8 cellular contexts compared by ENCODE assay signal in the genomic region with DNA sequence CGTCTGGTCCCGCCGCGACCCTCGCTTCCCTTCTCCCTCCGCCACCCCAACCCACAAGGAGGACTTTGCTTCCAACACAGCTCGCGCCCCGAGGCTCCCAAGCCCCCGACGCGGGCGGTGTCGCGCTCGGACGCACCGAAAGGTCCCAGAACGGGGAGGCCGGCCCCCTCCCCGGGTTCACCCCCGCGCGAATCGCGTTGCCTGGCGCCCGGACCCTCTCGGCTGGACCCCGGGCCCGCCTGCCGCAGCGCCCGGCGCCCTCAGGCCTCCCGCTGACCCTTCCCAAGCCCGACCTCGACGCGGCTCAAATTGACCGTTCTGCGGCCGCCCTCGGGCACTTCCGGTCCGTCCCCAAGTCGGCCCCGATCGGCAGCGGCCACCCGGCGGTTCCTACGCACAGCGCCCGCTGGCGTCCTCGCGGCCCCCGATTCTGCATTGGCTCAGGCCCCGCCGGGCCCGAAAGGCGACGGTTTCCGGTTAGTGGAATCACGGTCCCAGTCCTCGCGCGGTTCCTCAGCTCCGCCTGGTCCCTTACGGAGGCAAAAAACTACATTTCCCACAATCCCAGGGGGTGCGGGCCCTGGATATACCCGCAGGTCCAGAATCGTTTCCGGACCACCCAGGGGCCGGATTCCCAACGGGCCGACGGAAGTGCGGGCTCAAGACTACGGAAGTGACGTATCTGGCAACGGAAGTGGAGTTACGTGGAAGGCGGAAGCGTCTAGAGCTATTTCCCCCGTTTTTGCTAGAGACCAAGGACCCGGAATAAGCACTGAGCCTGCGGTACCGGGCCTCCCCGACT. TPM values are rescaled to one million over a fixed set of nuclear protein-coding genes. Genes with fewer than 3 reads are reported as not detected.
DNase-seq lines count a peak whose midpoint lies in the region; ATAC-seq and TF ChIP-seq lines count a peak whose summit lies in the region.

A gene (minus strand): TSS at position 347 of the 802 bp plus-strand sequence. CDS start 451 bp downstream, outside the sequence.

- no peaks in the 10 kb centered on the region for H3K27me3 Mint-ChIP-seq in activated naive CD8-positive, alpha-beta T cell treated with anti-CD3 and anti-CD28 coated beads, Interleukin-2, amount 10 ng/mL, durations not matched to agents 7 days and 5 days
- H3K27me3 Mint-ChIP-seq in osteocyte (ENCODE audit: unreplicated experiment), result no peaks in the 10 kb centered on the region

- peaks cover 13% of the 10 kb centered on the region for H3K4me1 Mint-ChIP-seq in activated naive CD8-positive, alpha-beta T cell treated with anti-CD3 and anti-CD28 coated beads, Interleukin-2, amount 10 ng/mL, durations not matched to agents 7 days and 5 days
- peaks cover 21% of the 10 kb centered on the region for H3K4me1 Mint-ChIP-seq in osteocyte (ENCODE audit: unreplicated experiment)

- DNase-seq in NCI-H128 (lab: John Stamatoyannopoulos, UW; ENCODE audit: unreplicated experiment), result peak; percentile 100
- DNase-seq in activated naive CD8-positive, alpha-beta T cell treated with anti-CD3 and anti-CD28 coated beads, Interleukin-2, amount 10 ng/mL, durations not matched to agents 7 days and 5 days, result peak; percentile 89
- DNase-seq in head of caudate nucleus, result peak; percentile 96 to 100 (median 99)
- peak; percentile 100 for DNase-seq in osteocyte (ENCODE audit: extremely low spot score, unreplicated experiment)

- peak within 1 kb of the TSS; percentile 99 for H3K9ac ChIP-seq in SU-DHL-6 (ENCODE audit: low read length)

- peak within 1 kb of the TSS; percentile 91 for H3K4me3 Mint-ChIP-seq in activated naive CD8-positive, alpha-beta T cell treated with anti-CD3 and anti-CD28 coated beads, Interleukin-2, amount 10 ng/mL, durations not matched to agents 7 days and 5 days
- peak within 1 kb of the TSS; percentile 84 for H3K4me3 Mint-ChIP-seq in osteocyte (ENCODE audit: unreplicated experiment)

- under 1% methylated on average over 91 of the region's 91 CpGs for WGBS in thymus

- H3K9me2 ChIP-seq in SU-DHL-6 (replicated peaks; ENCODE audit: insufficient read depth, low read length), result no peaks in the 10 kb centered on the region

- intact Hi-C loops in head of caudate nucleus (cut with DNase I), result no loop called here

- H3K4me3 ChIP-seq in SU-DHL-6 (ENCODE audit: insufficient read depth, low read length, poor library complexity, severe bottlenecking) (peak within 1 kb of the TSS; percentile 97), thymus (ENCODE audit: low read length) (peak within 1 kb of the TSS; percentile 96)

- H3K79me2 ChIP-seq in SU-DHL-6 (ENCODE audit: insufficient read depth, low read length), result peaks cover 18% of the 10 kb centered on the region

- H3K27ac Mint-ChIP-seq in activated naive CD8-positive, alpha-beta T cell treated with anti-CD3 and anti-CD28 coated beads, Interleukin-2, amount 10 ng/mL, durations not matched to agents 7 days and 5 days, result peak within 1 kb of the TSS; percentile 95
- peak within 1 kb of the TSS; percentile 94 for H3K27ac Mint-ChIP-seq in osteocyte (ENCODE audit: unreplicated experiment)

- TF ChIP-seq CTCF in GM12872 (IDR thresholded peaks at IDR 0.05; ENCODE audit: insufficient read depth, low read depth, low read length) (peak; percentile 32; the same call in 1 of the 3 replicates), SU-DHL-6 (IDR thresholded peaks at IDR 0.05; ENCODE audit: insufficient read depth, low read length, poor library complexity, severe bottlenecking) (no peak), osteocyte (IDR thresholded peaks at IDR 0.05) (peak; percentile 46)

- H3K9me3 ChIP-seq in SU-DHL-6 (ENCODE audit: insufficient read depth, low read length) (no peaks in the 10 kb centered on the region), thymus (ENCODE audit: control insufficient read depth) (no peaks in the 10 kb centered on the region)

- H3K27me3 ChIP-seq in SU-DHL-6 (ENCODE audit: low read length) (no peaks in the 10 kb centered on the region), thymus (ENCODE audit: control insufficient read depth, insufficient read depth) (no peaks in the 10 kb centered on the region)

- H3K36me3 ChIP-seq in SU-DHL-6 (ENCODE audit: low read length) (no peaks in the 10 kb centered on the region), thymus (ENCODE audit: control insufficient read depth, insufficient read depth) (peaks cover 13% of the 10 kb centered on the region)

- H3K4me2 ChIP-seq in SU-DHL-6 (ENCODE audit: low read depth, low read length, poor library complexity, severe bottlenecking), result peak within 1 kb of the TSS; percentile 90

- peak; percentile 87 for ATAC-seq in HG02678 (IDR thresholded peaks at IDR 0.05; ENCODE audit: unreplicated experiment)
- peak; percentile 87 for ATAC-seq in activated naive CD8-positive, alpha-beta T cell treated with anti-CD3 and anti-CD28 coated beads, Interleukin-2, amount 10 ng/mL, durations not matched to agents 7 days and 5 days (ENCODE audit: low read depth)

- H3K36me3 Mint-ChIP-seq in activated naive CD8-positive, alpha-beta T cell treated with anti-CD3 and anti-CD28 coated beads, Interleukin-2, amount 10 ng/mL, durations not matched to agents 7 days and 5 days, result no peaks in the 10 kb centered on the region
- peaks cover 3% of the 10 kb centered on the region for H3K36me3 Mint-ChIP-seq in osteocyte (ENCODE audit: unreplicated experiment)

- H2AFZ ChIP-seq in SU-DHL-6 (ENCODE audit: low read depth, low read length, severe bottlenecking), result peak within 1 kb of the TSS; percentile 72

- POLR2A ChIA-PET in activated naive CD8-positive, alpha-beta T cell treated with anti-CD3 and anti-CD28 coated beads, Interleukin-2, amount 10 ng/mL, durations not matched to agents 7 days and 5 days (lab: Charles Lee), result interaction anchor here (0.5 to 4.0 kb wide), 19 partner anchors 16 to 363 kb away, joined by 3 to 45 read pairs (median 3); a partner anchor contains a TSS

- H3K4me1 ChIP-seq in thymus (ENCODE audit: control insufficient read depth, insufficient read depth, low read length), result peaks cover 29% of the 10 kb centered on the region

- H4K20me1 ChIP-seq in SU-DHL-6 (ENCODE audit: low read depth, low read length), result no peaks in the 10 kb centered on the region

- H3F3A ChIP-seq in SU-DHL-6 (ENCODE audit: insufficient read depth), result peaks cover 19% of the 10 kb centered on the region

- peak within 1 kb of the TSS; percentile 63 for H3K27ac ChIP-seq in SU-DHL-6 (ENCODE audit: low read depth, low read length)
- H3K27ac ChIP-seq in thymus (ENCODE audit: low read depth), result peak within 1 kb of the TSS; percentile 90

- H3K9me3 Mint-ChIP-seq in activated naive CD8-positive, alpha-beta T cell treated with anti-CD3 and anti-CD28 coated beads, Interleukin-2, amount 10 ng/mL, durations not matched to agents 7 days and 5 days, result no peaks in the 10 kb centered on the region
- no peaks in the 10 kb centered on the region for H3K9me3 Mint-ChIP-seq in osteocyte (ENCODE audit: unreplicated experiment)

RNA-seq across cellular contexts. Expression of the gene that starts here (rescaled TPM):
- 10 to 100 TPM; 87.3 to 97.1 TPM for total RNA-seq in activated naive CD8-positive, alpha-beta T cell treated with anti-CD3 and anti-CD28 coated beads, Interleukin-2, amount 10 ng/mL, durations not matched to agents 7 days and 5 days
- total RNA-seq in osteocyte, result 116 and 120 TPM in 2 replicates
- 116 TPM for polyA plus RNA-seq in thymus

Comparison
In these comparisons a context has a peak if more than half of its experiments do, and no peak if none do; other contexts are left out.
1. Peak in every context shown above with its lines: DNase-seq, ATAC-seq, H3K4me3 ChIP-seq and H3K27ac ChIP-seq.